ENCODE assay signal across 1 cellular context in the genomic region with DNA sequence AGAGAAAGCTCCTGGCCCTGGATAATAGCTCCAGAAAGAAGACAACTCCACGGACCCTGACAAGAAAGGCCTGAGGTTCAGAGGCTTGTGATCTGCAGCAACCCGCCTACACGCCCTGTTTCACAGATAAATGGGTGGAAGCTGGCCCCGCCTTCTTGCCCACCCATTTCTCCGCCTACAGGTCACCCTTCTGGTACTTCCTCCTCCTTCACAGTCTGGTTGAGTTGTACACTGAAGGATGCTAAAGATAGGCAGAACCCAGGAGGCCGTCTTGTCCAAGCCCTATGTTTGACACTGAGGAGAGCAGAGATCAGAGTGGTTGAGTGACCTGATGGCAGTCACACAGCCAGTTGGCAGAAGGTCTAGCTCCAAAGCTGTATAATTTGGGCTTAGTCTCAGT.
TF ChIP-seq lines count a peak whose summit lies in the region.

No MANE protein-coding gene starts in this region.

TF ChIP-seq in HCT116, 20 proteins besides CTCF, POLR2A, EP300 and RAD21 (continued from another document):
- TF ChIP-seq, protein P1, sequence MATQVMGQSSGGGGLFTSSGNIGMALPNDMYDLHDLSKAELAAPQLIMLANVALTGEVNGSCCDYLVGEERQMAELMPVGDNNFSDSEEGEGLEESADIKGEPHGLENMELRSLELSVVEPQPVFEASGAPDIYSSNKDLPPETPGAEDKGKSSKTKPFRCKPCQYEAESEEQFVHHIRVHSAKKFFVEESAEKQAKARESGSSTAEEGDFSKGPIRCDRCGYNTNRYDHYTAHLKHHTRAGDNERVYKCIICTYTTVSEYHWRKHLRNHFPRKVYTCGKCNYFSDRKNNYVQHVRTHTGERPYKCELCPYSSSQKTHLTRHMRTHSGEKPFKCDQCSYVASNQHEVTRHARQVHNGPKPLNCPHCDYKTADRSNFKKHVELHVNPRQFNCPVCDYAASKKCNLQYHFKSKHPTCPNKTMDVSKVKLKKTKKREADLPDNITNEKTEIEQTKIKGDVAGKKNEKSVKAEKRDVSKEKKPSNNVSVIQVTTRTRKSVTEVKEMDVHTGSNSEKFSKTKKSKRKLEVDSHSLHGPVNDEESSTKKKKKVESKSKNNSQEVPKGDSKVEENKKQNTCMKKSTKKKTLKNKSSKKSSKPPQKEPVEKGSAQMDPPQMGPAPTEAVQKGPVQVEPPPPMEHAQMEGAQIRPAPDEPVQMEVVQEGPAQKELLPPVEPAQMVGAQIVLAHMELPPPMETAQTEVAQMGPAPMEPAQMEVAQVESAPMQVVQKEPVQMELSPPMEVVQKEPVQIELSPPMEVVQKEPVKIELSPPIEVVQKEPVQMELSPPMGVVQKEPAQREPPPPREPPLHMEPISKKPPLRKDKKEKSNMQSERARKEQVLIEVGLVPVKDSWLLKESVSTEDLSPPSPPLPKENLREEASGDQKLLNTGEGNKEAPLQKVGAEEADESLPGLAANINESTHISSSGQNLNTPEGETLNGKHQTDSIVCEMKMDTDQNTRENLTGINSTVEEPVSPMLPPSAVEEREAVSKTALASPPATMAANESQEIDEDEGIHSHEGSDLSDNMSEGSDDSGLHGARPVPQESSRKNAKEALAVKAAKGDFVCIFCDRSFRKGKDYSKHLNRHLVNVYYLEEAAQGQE (IDR thresholded peaks at IDR 0.05; ENCODE audit: low read depth) = no peak
- TF ChIP-seq EZH2 (IDR thresholded peaks at IDR 0.05) = no peak
- no peak for TF ChIP-seq CEBPB (IDR thresholded peaks at IDR 0.05; ENCODE audit: low read depth)
- no peak for TF ChIP-seq SRF (IDR thresholded peaks at IDR 0.05; ENCODE audit: low read depth)
- TF ChIP-seq JUND (IDR thresholded peaks at IDR 0.05) = no peak
- no peak for TF ChIP-seq POLR2AphosphoS5 (IDR thresholded peaks at IDR 0.05; ENCODE audit: low read depth, low read length)
